ENCODE assay signal across 1 cellular context in the genomic region with DNA sequence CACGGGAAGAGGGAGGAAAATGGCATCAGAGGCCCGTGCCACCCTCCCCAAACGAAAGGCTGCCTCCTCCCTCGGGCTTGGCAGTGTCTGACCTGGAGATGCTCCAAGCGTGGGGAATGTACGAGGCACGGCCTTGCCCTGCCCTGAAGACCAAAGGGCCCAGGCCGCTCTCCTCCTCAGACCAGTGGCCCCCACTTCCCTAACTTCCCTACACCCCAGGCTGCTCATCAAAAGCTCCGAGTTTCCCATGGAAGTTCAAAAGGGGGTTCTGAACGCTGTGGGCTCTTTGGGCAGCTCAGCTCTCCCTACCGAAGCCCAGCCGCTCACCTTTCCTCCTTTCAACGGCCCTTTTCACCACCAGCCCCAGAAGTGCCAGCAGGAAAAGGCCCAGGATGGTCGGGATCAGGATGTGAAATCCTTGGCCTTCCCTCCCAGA.
TF ChIP-seq lines count a peak whose summit lies in the region.

No MANE protein-coding gene starts in this region.

TF ChIP-seq in A549, 52 proteins besides CTCF, POLR2A, EP300 and RAD21 (continued from another document):
- TF ChIP-seq REST (IDR thresholded peaks at IDR 0.05) (no peak), ZFP36 (IDR thresholded peaks at IDR 0.05; ENCODE audit: borderline replicate concordance, partially characterized antibody) (no peak), E2F6 (IDR thresholded peaks at IDR 0.05; ENCODE audit: borderline replicate concordance, low read depth) (no peak), JUNB (IDR thresholded peaks at IDR 0.05) (no peak)
